ENCODE assay signal across 23 cellular contexts in genomic region chr12:4719821-4720636, GRCh38. TPM values are rescaled to one million over a fixed set of nuclear protein-coding genes. Genes with fewer than 3 reads are reported as not detected.
DNase-seq lines count a peak whose midpoint lies in the region; ATAC-seq, FAIRE-seq and TF ChIP-seq lines count a peak whose summit lies in the region.
"Had no signal": no experiment of that assay in that cellular context is flagged by ENCODE, and none has a peak within 500 bp of the region (broad histone marks: within the 10 kb centered on the region; RNA-seq: fewer than 3 reads in every experiment).

GALNT8 (plus strand) TSS chr12:4720400; CDS start chr12:4720678, 278 bp downstream.

- H3K4me3 ChIP-seq in GM23338 (peak within 1 kb of the TSS; percentile 37), PC-3 (ENCODE audit: low read length) (no peak within 1 kb of the TSS)
- H3K4me3 ChIP-seq: esophagus squamous epithelium, K562, SJCRH30, suprapubic skin had no signal

- TF ChIP-seq CTCF in GM23338 (conservative IDR thresholded peaks at IDR 0.05; ENCODE audit: low read depth in 2 of 2), result no peak
- TF ChIP-seq CTCF in PC-3 (conservative IDR thresholded peaks at IDR 0.05; ENCODE audit: low read depth, low read length), result no peak
- TF ChIP-seq CTCF in progenitor cell of endocrine pancreas (IDR thresholded peaks at IDR 0.05; ENCODE audit: unreplicated experiment), result no peak

- H3F3A ChIP-seq in GM23338 (replicated peaks; ENCODE audit: low read depth) (peaks cover 8% of the 10 kb centered on the region; the same call in 1 of the 2 replicates), PC-3 (ENCODE audit: low read length, unreplicated experiment) (no peaks in the 10 kb centered on the region)

- H3K4me3 Mint-ChIP-seq in GM23338 (peak within 1 kb of the TSS; percentile 35), progenitor cell of endocrine pancreas (ENCODE audit: low read depth) (no peak within 1 kb of the TSS)
- H3K4me3 Mint-ChIP-seq: activated naive CD8-positive, alpha-beta T cell treated with anti-CD3 and anti-CD28 coated beads, Interleukin-2, amount 10 ng/mL, durations not matched to agents 7 days and 5 days; dendritic cell treated with granulocyte-macrophage colony-stimulating factor and Interleukin-4, amounts not matched to agents 40 ng/mL and 50 ng/mL, for 4 days had no signal

- H3K27me3 Mint-ChIP-seq in GM23338 (ENCODE audit: insufficient read depth, low read depth, poor library complexity) (peaks cover 18% of the 10 kb centered on the region), progenitor cell of endocrine pancreas (peaks cover 46% of the 10 kb centered on the region)

- no peaks in the 10 kb centered on the region for H3K9me3 Mint-ChIP-seq in GM23338
- H3K9me3 Mint-ChIP-seq in progenitor cell of endocrine pancreas (ENCODE audit: low read depth), result no peaks in the 10 kb centered on the region
- H3K9me3 Mint-ChIP-seq: activated naive CD8-positive, alpha-beta T cell treated with anti-CD3 and anti-CD28 coated beads, Interleukin-2, amount 10 ng/mL, durations not matched to agents 7 days and 5 days; CD14-positive monocyte; dendritic cell treated with granulocyte-macrophage colony-stimulating factor and Interleukin-4, amounts not matched to agents 40 ng/mL and 50 ng/mL, for 4 days had no signal

- no peaks in the 10 kb centered on the region for H3K9me3 ChIP-seq in PC-3 (ENCODE audit: low read length)
- H3K9me3 ChIP-seq: esophagus squamous epithelium, SJCRH30, suprapubic skin had no signal

- CTCF ChIA-PET in PC-3 (lab: Charles Lee), result interaction anchor here (0.6 kb wide), 1 partner anchor 364 kb away, joined by 11 read pairs; no protein-coding TSS in a partner anchor

- no peak within 1 kb of the TSS for H3K9ac ChIP-seq in PC-3 (ENCODE audit: low read length)

- H3K27ac Mint-ChIP-seq in GM23338 (peak within 1 kb of the TSS; percentile 68), progenitor cell of endocrine pancreas (peak within 1 kb of the TSS; percentile 0)
- H3K27ac Mint-ChIP-seq: activated naive CD8-positive, alpha-beta T cell treated with anti-CD3 and anti-CD28 coated beads, Interleukin-2, amount 10 ng/mL, durations not matched to agents 7 days and 5 days; CD14-positive monocyte; dendritic cell treated with granulocyte-macrophage colony-stimulating factor and Interleukin-4, amounts not matched to agents 40 ng/mL and 50 ng/mL, for 4 days had no signal

- POLR2A ChIA-PET in PC-3 (lab: Charles Lee; ENCODE audit: unreplicated experiment), result no interaction called here

- H2AFZ ChIP-seq in GM23338 (no peak within 1 kb of the TSS), PC-3 (ENCODE audit: low read length) (no peak within 1 kb of the TSS)

- H3K9me2 ChIP-seq in GM23338 (ENCODE audit: insufficient read depth), result no peaks in the 10 kb centered on the region; the same call in 1 of the 2 replicates
- no peaks in the 10 kb centered on the region for H3K9me2 ChIP-seq in PC-3 (replicated peaks; ENCODE audit: low read length)

- DNase-seq in GM23338 (ENCODE audit: low spot score) (peak; percentile 19), PC-3 (peak; percentile 9), frontal cortex (ENCODE audit: low spot score in 2 of 2) (no peak), progenitor cell of endocrine pancreas (ENCODE audit: low spot score, unreplicated experiment) (no peak), anterior cingulate cortex (lab: John Stamatoyannopoulos, UW) (no peak), NCI-H1092 treated with DMSO at 0.1 percent for 48 hours (lab: John Stamatoyannopoulos, UW) (no peak)
- DNase-seq: activated CD8-positive, alpha-beta memory T cell treated with anti-CD3 and anti-CD28 coated beads for 24 hours; activated naive CD8-positive, alpha-beta T cell treated with anti-CD3 and anti-CD28 coated beads, Interleukin-2, amount 10 ng/mL, durations not matched to agents 7 days and 5 days; DMS53; esophagus squamous epithelium; head of caudate nucleus; mesenchymal stem cell; MV-4-11; NCI-H2081 treated with DMSO at 0.1 percent for 48 hours; SJCRH30; stimulated activated CD4-positive, alpha-beta T cell treated with anti-CD3 and anti-CD28 coated beads, Interleukin-12 subunit alpha, Interleukin-12 subunit beta, amount 100 ng/mL, for 4 hours; T-helper 2 cell had no signal

- peak within 1 kb of the TSS; percentile 98 for H3K27ac ChIP-seq in GM23338 (ENCODE audit: low read depth)
- H3K27ac ChIP-seq in PC-3 (ENCODE audit: low read length), result no peak within 1 kb of the TSS
- H3K27ac ChIP-seq: esophagus squamous epithelium, SJCRH30, suprapubic skin had no signal

- intact Hi-C loops in PC-3 (cut with micrococcal nuclease), result no loop called here

- H3K4me2 ChIP-seq in GM23338, result peak within 1 kb of the TSS; percentile 69
- no peak within 1 kb of the TSS for H3K4me2 ChIP-seq in PC-3 (ENCODE audit: low read length)

- no TSS peak for BruUV-seq in PC-3 (replicated peaks; lab: Mats Ljungman, UMichigan)

- H3K36me3 ChIP-seq in GM23338 (ENCODE audit: insufficient read depth), result no peaks in the 10 kb centered on the region
- no peaks in the 10 kb centered on the region for H3K36me3 ChIP-seq in PC-3 (ENCODE audit: low read depth, low read length)
- H3K36me3 ChIP-seq: esophagus squamous epithelium, SJCRH30, suprapubic skin had no signal

- H3K27me3 ChIP-seq in GM23338 (ENCODE audit: insufficient read depth) (no peaks in the 10 kb centered on the region), PC-3 (ENCODE audit: low read length) (peaks cover 18% of the 10 kb centered on the region)

- H3K79me2 ChIP-seq in GM23338 (replicated peaks; ENCODE audit: insufficient read depth), result no peaks in the 10 kb centered on the region
- H3K79me2 ChIP-seq in PC-3 (ENCODE audit: low read length), result no peaks in the 10 kb centered on the region

- H3K4me1 Mint-ChIP-seq in GM23338, result peaks cover 47% of the 10 kb centered on the region
- peaks cover 11% of the 10 kb centered on the region for H3K4me1 Mint-ChIP-seq in progenitor cell of endocrine pancreas (ENCODE audit: low read depth)
- H3K4me1 Mint-ChIP-seq: activated naive CD8-positive, alpha-beta T cell treated with anti-CD3 and anti-CD28 coated beads, Interleukin-2, amount 10 ng/mL, durations not matched to agents 7 days and 5 days; CD14-positive monocyte had no signal

- H3K36me3 Mint-ChIP-seq in GM23338 (ENCODE audit: low read depth) (peaks cover 10% of the 10 kb centered on the region), progenitor cell of endocrine pancreas (ENCODE audit: insufficient read depth) (no peaks in the 10 kb centered on the region)
- H3K36me3 Mint-ChIP-seq: activated naive CD8-positive, alpha-beta T cell treated with anti-CD3 and anti-CD28 coated beads, Interleukin-2, amount 10 ng/mL, durations not matched to agents 7 days and 5 days; CD14-positive monocyte had no signal

- ATAC-seq in GM23338 (peak; percentile 8), PC-3 (no peak), GM19023 (IDR thresholded peaks at IDR 0.05; ENCODE audit: unreplicated experiment) (no peak), HG02870 (IDR thresholded peaks at IDR 0.05; ENCODE audit: unreplicated experiment) (no peak)
- ATAC-seq: K562 had no signal

- H4K20me1 ChIP-seq in GM23338 (replicated peaks; ENCODE audit: insufficient read depth) (no peaks in the 10 kb centered on the region), PC-3 (ENCODE audit: low read length) (no peaks in the 10 kb centered on the region)

- FAIRE-seq in frontal cortex (lab: Jason Lieb, UNC), result no peak
- FAIRE-seq: K562 had no signal

- H3K4me1 ChIP-seq in GM23338 (ENCODE audit: insufficient read depth) (peaks cover 33% of the 10 kb centered on the region), PC-3 (ENCODE audit: insufficient read depth, low read length) (no peaks in the 10 kb centered on the region)
- H3K4me1 ChIP-seq: esophagus squamous epithelium, suprapubic skin had no signal

RNA-seq across cellular contexts. Expression of gene GALNT8, which starts in this region (rescaled TPM):
- 7.7 and 8.4 TPM in 2 replicates for total RNA-seq in GM23338 (2014; rRNA removed; shearing (Covaris generic))
- polyA plus RNA-seq in GM23338 (2016; fragmentation: Nextera tagmentation; extraction: Ambion mirVana), result 3.8 and 5.4 TPM in 2 replicates
- not detected in 2 replicates for total RNA-seq in PC-3 (2014; rRNA removed)
- 57.5 TPM for total RNA-seq in frontal cortex
- total RNA-seq in progenitor cell of endocrine pancreas, result 13.4 and 15.6 TPM in 2 replicates

Comparison
In these comparisons a context has a peak if more than half of its experiments do, and no peak if none do; other contexts are left out.
1. Peak in DNase-seq in PC-3; RNA of the gene not detected or under 1 TPM.